10 cellular contexts compared by ENCODE assay signal in genomic region chr12:644293-644639, GRCh38. TPM values are rescaled to one million over a fixed set of nuclear protein-coding genes. Genes with fewer than 3 reads are reported as not detected.
DNase-seq lines count a peak whose midpoint lies in the region; ATAC-seq and TF ChIP-seq lines count a peak whose summit lies in the region.
"Had no signal": no experiment of that assay in that cellular context is flagged by ENCODE, and none has a peak within 500 bp of the region (broad histone marks: within the 10 kb centered on the region; RNA-seq: fewer than 3 reads in every experiment).

No MANE protein-coding gene starts in this region.

- H3K9me3 Mint-ChIP-seq in CD4-positive, CD25-positive, alpha-beta regulatory T cell, result peaks cover 0 to 1% (median 0%) of the 10 kb centered on the region in 7 donors

- peak overlapping the region; percentile 81 for H3K4me3 ChIP-seq in CD4-positive, CD25-positive, alpha-beta regulatory T cell (ENCODE audit: low read depth, low read length)
- H3K4me3 ChIP-seq in Karpas-422 (ENCODE audit: low read length), result peak overlapping the region; percentile 74; the same call in 1 of the 2 replicates
- H3K4me3 ChIP-seq in coronary artery, result peak overlapping the region; percentile 78

- no peaks in the 10 kb centered on the region for H3K27me3 ChIP-seq in CD4-positive, CD25-positive, alpha-beta regulatory T cell (ENCODE audit: control insufficient read depth, insufficient read depth, low read length)
- H3K27me3 ChIP-seq in Karpas-422 (ENCODE audit: low read length), result no peaks in the 10 kb centered on the region

- peak overlapping the region; percentile 47; the same call in 1 of the 2 replicates for H2AFZ ChIP-seq in Karpas-422 (ENCODE audit: low read length)

- peak overlapping the region; percentile 87 for H3K9ac ChIP-seq in Karpas-422 (ENCODE audit: low read length)
- H3K9ac ChIP-seq: KMS-11 had no signal

- H3K4me2 ChIP-seq in Karpas-422 (ENCODE audit: low read depth, low read length, poor library complexity, severe bottlenecking), result peak overlapping the region; percentile 86

- no peak for TF ChIP-seq CTCF in coronary artery (IDR thresholded peaks at IDR 0.05)

- peak overlapping the region; percentile 1 to 98 (median 97) for H3K27ac Mint-ChIP-seq in CD4-positive, CD25-positive, alpha-beta regulatory T cell

- no peaks in the 10 kb centered on the region for H4K20me1 ChIP-seq in Karpas-422 (ENCODE audit: insufficient read depth, low read depth, low read length)

- H3K36me3 Mint-ChIP-seq in CD4-positive, CD25-positive, alpha-beta regulatory T cell, result no peaks in the 10 kb centered on the region

- H3K79me2 ChIP-seq in Karpas-422 (ENCODE audit: low read length), result no peaks in the 10 kb centered on the region

- H3K36me3 ChIP-seq in CD4-positive, CD25-positive, alpha-beta regulatory T cell (ENCODE audit: control insufficient read depth, insufficient read depth, low read length), result no peaks in the 10 kb centered on the region
- no peaks in the 10 kb centered on the region for H3K36me3 ChIP-seq in Karpas-422 (ENCODE audit: insufficient read depth, low read length)

- ATAC-seq in CD4-positive, CD25-positive, alpha-beta regulatory T cell (ENCODE audit: low read depth in 2 of 2), result no peak
- no peak for ATAC-seq in GM19351 (IDR thresholded peaks at IDR 0.05; ENCODE audit: unreplicated experiment)
- no peak for ATAC-seq in GM19467 (IDR thresholded peaks at IDR 0.05; ENCODE audit: unreplicated experiment)

- intact Hi-C loops in posterior vena cava (cut with DNase I), result loop anchor here (5.0 to 10.0 kb wide), 3 partner anchors 67 to 108 kb away; partner anchors contain the start of gene WNK1 (in 1 of the 2)

- no peaks in the 10 kb centered on the region for H3K9me2 ChIP-seq in Karpas-422 (replicated peaks; ENCODE audit: insufficient read depth, low read length)

- H3K4me1 ChIP-seq in CD4-positive, CD25-positive, alpha-beta regulatory T cell (ENCODE audit: control insufficient read depth, insufficient read depth, low read length, poor library complexity, severe bottlenecking), result peaks cover 52% of the 10 kb centered on the region
- H3K4me1 ChIP-seq in Karpas-422 (ENCODE audit: low read length), result peaks cover 49% of the 10 kb centered on the region

- H3K27me3 Mint-ChIP-seq in CD4-positive, CD25-positive, alpha-beta regulatory T cell, result no peaks in the 10 kb centered on the region

- no peaks in the 10 kb centered on the region for H3K9me3 ChIP-seq in CD4-positive, CD25-positive, alpha-beta regulatory T cell (ENCODE audit: control insufficient read depth in 2 of 2, low read length in 2 of 2)
- no peaks in the 10 kb centered on the region for H3K9me3 ChIP-seq in Karpas-422 (ENCODE audit: low read length)

- H3K4me1 Mint-ChIP-seq in CD4-positive, CD25-positive, alpha-beta regulatory T cell, result peaks cover 20 to 70% (median 45%) of the 10 kb centered on the region in 4 donors

- peak overlapping the region; percentile 92 to 97 (median 94) for H3K4me3 Mint-ChIP-seq in CD4-positive, CD25-positive, alpha-beta regulatory T cell

- H3K27ac ChIP-seq in CD4-positive, CD25-positive, alpha-beta regulatory T cell (ENCODE audit: insufficient read depth, low read length, poor library complexity, severe bottlenecking), result peak overlapping the region; percentile 94
- H3K27ac ChIP-seq in Karpas-422 (ENCODE audit: low read length), result no peak overlapping the region
- peak overlapping the region; percentile 85 to 99 for H3K27ac ChIP-seq in coronary artery
- H3K27ac ChIP-seq: KMS-11 had no signal

- no peak for DNase-seq in CD4-positive, CD25-positive, alpha-beta regulatory T cell
- DNase-seq in Karpas-422, result no peak
- DNase-seq in coronary artery (ENCODE audit: low spot score), result no peak
- DNase-seq in posterior vena cava (ENCODE audit: low spot score), result peak; percentile 43
- DNase-seq in EL, result no peak
- no peak for DNase-seq in germinal center (ENCODE audit: low spot score)
- DNase-seq: activated CD4-positive, alpha-beta T cell treated with anti-CD3 and anti-CD28 coated beads, Interleukin-2, amount 50 U/mL, for 4 hours had no signal

RNA-seq across cellular contexts. Expression of gene NINJ2, which starts 19.0 kb away (rescaled TPM):
- 16.8 TPM for total RNA-seq in CD4-positive, CD25-positive, alpha-beta regulatory T cell
- polyA plus RNA-seq in CD4-positive, CD25-positive, alpha-beta regulatory T cell, result 100 to 1,000 TPM; 106 to 170 (median 143) TPM
- total RNA-seq in Karpas-422 (2014; rRNA removed; shearing (Covaris generic); ENCODE audit: low replicate concordance), result 1.8 and 2.4 TPM in 2 replicates
- total RNA-seq in posterior vena cava, result 1 to 10 TPM; 4.6 to 5.6 TPM
